Comparison of ENCODE assay signal across 10 cellular contexts in the genomic region with DNA sequence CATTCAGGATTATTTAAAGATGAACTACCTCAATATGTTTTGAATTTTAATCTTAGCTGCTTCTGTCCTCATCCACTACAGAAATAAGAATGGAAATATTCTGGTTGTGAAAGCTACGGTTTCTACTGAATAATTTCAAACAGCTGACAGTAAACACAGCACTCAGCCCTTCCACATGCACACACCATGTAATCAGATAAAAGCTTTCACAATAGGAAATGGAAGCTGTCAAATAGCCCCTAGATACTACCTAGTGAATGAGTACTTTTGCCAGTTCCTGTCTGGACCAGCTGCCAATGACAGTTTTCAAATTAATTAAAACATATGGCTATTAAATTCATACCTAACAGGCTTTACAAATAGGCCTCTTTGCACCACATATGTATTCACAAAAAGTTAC.
A peak's percentile ranks its signal among the peaks of the same experiment; 100 is the strongest.
DNase-seq lines count a peak whose midpoint lies in the region; ATAC-seq, FAIRE-seq and TF ChIP-seq lines count a peak whose summit lies in the region.
"Had no signal": no experiment of that assay in that cellular context is flagged by ENCODE, and none has a peak within 500 bp of the region (broad histone marks: within the 10 kb centered on the region; RNA-seq: fewer than 3 reads in every experiment).

No MANE protein-coding gene starts in this region.

- H3K27me3 Mint-ChIP-seq in chondrocyte (ENCODE audit: low read depth): no peaks in the 10 kb centered on the region

- ATAC-seq in GM21360 (IDR thresholded peaks at IDR 0.05; ENCODE audit: unreplicated experiment): peak; percentile 54
- ATAC-seq: gastrocnemius medialis had no signal

- no peak overlapping the region for H3K4me3 Mint-ChIP-seq in chondrocyte (ENCODE audit: unreplicated experiment)

- no peaks in the 10 kb centered on the region for H3K4me1 Mint-ChIP-seq in chondrocyte (ENCODE audit: low read depth)

- peaks cover 3% of the 10 kb centered on the region for H3K9me3 Mint-ChIP-seq in chondrocyte (ENCODE audit: low read depth)

- H3K4me3 ChIP-seq in cardiac fibroblast (replicated peaks in 1 of 2; ENCODE audit: low read depth in 2 of 2, low read length in 2 of 2): no peak overlapping the region
- H3K4me3 ChIP-seq: gastrocnemius medialis, smooth muscle cell had no signal

- TF ChIP-seq POLR2A in H54 (IDR thresholded peaks at IDR 0.05; ENCODE audit: low read depth, low read length): no peak

- no peak overlapping the region for H3K27ac Mint-ChIP-seq in chondrocyte (ENCODE audit: unreplicated experiment)

- H3K36me3 Mint-ChIP-seq in chondrocyte (ENCODE audit: low read depth): peaks cover 2% of the 10 kb centered on the region

- TF ChIP-seq CTCF in cardiac fibroblast (IDR thresholded peaks at IDR 0.05; ENCODE audit: low read depth, low read length): no peak
- no peak for TF ChIP-seq CTCF in chondrocyte (IDR thresholded peaks at IDR 0.05)

- peak; percentile 66 to 79 for DNase-seq in AML-193 (lab: John Stamatoyannopoulos, UW)
- peak; percentile 83 for DNase-seq in NCI-H1694 treated with DMSO at 0.1 percent for 48 hours (lab: John Stamatoyannopoulos, UW)
- peak; percentile 33 to 64 for DNase-seq in cardiac fibroblast (ENCODE audit: low read depth in 2 of 2)
- no peak for DNase-seq in SW 1271 (lab: John Stamatoyannopoulos, UW)
- no peak for DNase-seq in effector CD8-positive, alpha-beta T cell (lab: John Stamatoyannopoulos, UW)
- DNase-seq in H54 (ENCODE audit: insufficient read length, low spot score): no peak
- DNase-seq in chondrocyte (ENCODE audit: low spot score): no peak
- DNase-seq: gastrocnemius medialis had no signal

- FAIRE-seq in H54 (lab: Jason Lieb, UNC): no peak

Comparison
In these comparisons a context has a peak if more than half of its experiments do, and no peak if none do; other contexts are left out.
1. DNase-seq: peak in AML-193 (2 of 2), NCI-H1694 treated with DMSO at 0.1 percent for 48 hours (single experiment) and cardiac fibroblast (2 of 2); none in SW 1271 (0 of 2), effector CD8-positive, alpha-beta T cell (single experiment), H54 (single experiment) and chondrocyte (single experiment).